In genomic region chr6:43884660-43885022, GRCh38 we compare ENCODE assay signal across 22 cellular contexts.
DNase-seq lines count a peak whose midpoint lies in the region; ATAC-seq and TF ChIP-seq lines count a peak whose summit lies in the region.
"Had no signal": no experiment of that assay in that cellular context is flagged by ENCODE, and none has a peak within 500 bp of the region (broad histone marks: within the 10 kb centered on the region; RNA-seq: fewer than 3 reads in every experiment).

No MANE protein-coding gene starts in this region.

- POLR2A ChIA-PET in A673 (lab: Charles Lee; ENCODE audit: low non-redundant PET) = no interaction called here

- BruUV-seq in A673 (replicated peaks; lab: Mats Ljungman, UMichigan) = no TSS peak

- TF ChIP-seq CTCF in brain (conservative IDR thresholded peaks at IDR 0.05) (no peak), thyroid gland (IDR thresholded peaks at IDR 0.05) (no peak), A673 (conservative IDR thresholded peaks at IDR 0.05; ENCODE audit: low read depth, low read length) (no peak)

- H3K36me3 ChIP-seq in thyroid gland (no peaks in the 10 kb centered on the region), A673 (ENCODE audit: insufficient read depth, low read length, poor library complexity, severe bottlenecking) (no peaks in the 10 kb centered on the region)

- peaks cover 3% of the 10 kb centered on the region for H3K27me3 Mint-ChIP-seq in brain
- H3K27me3 Mint-ChIP-seq: activated CD4-positive, alpha-beta T cell treated with anti-CD3 and anti-CD28 coated beads for 36 hours; activated CD8-positive, alpha-beta memory T cell treated with anti-CD3 and anti-CD28 coated beads, Interleukin-2, amount 10 ng/mL, durations not matched to agents 7 days and 5 days had no signal

- H3K4me1 Mint-ChIP-seq in brain = peaks cover 23% of the 10 kb centered on the region
- H3K4me1 Mint-ChIP-seq: activated CD4-positive, alpha-beta T cell treated with anti-CD3 and anti-CD28 coated beads for 36 hours; activated CD8-positive, alpha-beta memory T cell treated with anti-CD3 and anti-CD28 coated beads, Interleukin-2, amount 10 ng/mL, durations not matched to agents 7 days and 5 days; activated naive CD8-positive, alpha-beta T cell treated with anti-CD3 and anti-CD28 coated beads, Interleukin-2, amount 50 U/mL, for 24 hours had no signal

- H3K9me3 Mint-ChIP-seq in brain = peaks cover 0 to 11% (median 0%) of the 10 kb centered on the region in 5 experiments
- H3K9me3 Mint-ChIP-seq: activated naive CD8-positive, alpha-beta T cell treated with anti-CD3 and anti-CD28 coated beads, Interleukin-2, amount 50 U/mL, for 24 hours; activated T-helper 2 cell treated with anti-CD3 and anti-CD28 coated beads, Interferon-gamma antibody, Interleukin-2, Interleukin-4, amounts not matched to agents 10 μg/mL and 5 μg/mL and 100 μg/mL, durations not matched to agents 14 hours and 24 hours and 36 hours had no signal

- H3K27me3 ChIP-seq in thyroid gland (no peaks in the 10 kb centered on the region), A673 (replicated peaks; ENCODE audit: insufficient read depth, low read depth, low read length, poor library complexity) (no peaks in the 10 kb centered on the region)

- H3K4me3 Mint-ChIP-seq in brain = no peak overlapping the region
- H3K4me3 Mint-ChIP-seq: activated CD4-positive, alpha-beta T cell treated with anti-CD3 and anti-CD28 coated beads for 36 hours; activated CD8-positive, alpha-beta memory T cell treated with anti-CD3 and anti-CD28 coated beads, Interleukin-2, amount 10 ng/mL, durations not matched to agents 7 days and 5 days; activated naive CD8-positive, alpha-beta T cell treated with anti-CD3 and anti-CD28 coated beads, Interleukin-2, amount 50 U/mL, for 24 hours; naive thymus-derived CD8-positive, alpha-beta T cell had no signal

- intact Hi-C loops in Right ventricle myocardium inferior (cut with DNase I) (no loop called here), cardiac septum (cut with DNase I) (no loop called here), thyroid gland (cut with DNase I) (no loop called here), A673 (cut with micrococcal nuclease; ENCODE audit: unreplicated experiment) (no loop called here)

- H3K9me3 ChIP-seq in thyroid gland = no peaks in the 10 kb centered on the region
- no peaks in the 10 kb centered on the region for H3K9me3 ChIP-seq in A673 (ENCODE audit: low read depth, low read length, poor library complexity, severe bottlenecking)

- ATAC-seq in Right ventricle myocardium inferior (peak; percentile 41), HG03565 (IDR thresholded peaks at IDR 0.05; ENCODE audit: unreplicated experiment) (no peak), GM21367 (IDR thresholded peaks at IDR 0.05; ENCODE audit: unreplicated experiment) (no peak)
- ATAC-seq: activated CD4-positive, alpha-beta T cell treated with anti-CD3 and anti-CD28 coated beads for 36 hours; activated CD8-positive, alpha-beta memory T cell treated with anti-CD3 and anti-CD28 coated beads, Interleukin-2, amount 10 ng/mL, durations not matched to agents 7 days and 5 days; activated naive CD8-positive, alpha-beta T cell treated with anti-CD3 and anti-CD28 coated beads, Interleukin-2, amount 50 U/mL, for 24 hours; naive thymus-derived CD8-positive, alpha-beta T cell had no signal

- no peak for DNase-seq in Right ventricle myocardium inferior (ENCODE audit: missing footprints)
- no peak for DNase-seq in cardiac septum (ENCODE audit: low spot score)
- DNase-seq in NOMO-1 treated with dmso at 0.1 percent for 144 hours (lab: John Stamatoyannopoulos, UW; ENCODE audit: unreplicated experiment) = peak; percentile 15
- DNase-seq in thyroid gland = no peak
- no peak for DNase-seq in A673 (ENCODE audit: low spot score)
- DNase-seq: activated CD4-positive, alpha-beta T cell treated with anti-CD3 and anti-CD28 coated beads for 36 hours; activated CD8-positive, alpha-beta memory T cell treated with anti-CD3 and anti-CD28 coated beads, Interleukin-2, amount 10 ng/mL, durations not matched to agents 7 days and 5 days; activated naive CD8-positive, alpha-beta T cell treated with anti-CD3 and anti-CD28 coated beads, Interleukin-2, amount 50 U/mL, for 24 hours; DMS 273 treated with DMSO at 0.1 percent for 48 hours; mesenchymal stem cell; naive thymus-derived CD8-positive, alpha-beta T cell; NCI-H1092 treated with DMSO at 0.1 percent for 48 hours; NCI-H2081 treated with DMSO at 0.1 percent for 48 hours; NCI-H510A treated with DMSO at 0.1 percent for 48 hours; stimulated activated CD4-positive, alpha-beta T cell treated with anti-CD3 and anti-CD28 coated beads, Interleukin-4, amount 100 ng/mL, for 24 hours; T1000 had no signal

- H3K36me3 Mint-ChIP-seq in brain = no peaks in the 10 kb centered on the region
- H3K36me3 Mint-ChIP-seq: activated CD8-positive, alpha-beta memory T cell treated with anti-CD3 and anti-CD28 coated beads, Interleukin-2, amount 10 ng/mL, durations not matched to agents 7 days and 5 days; naive thymus-derived CD8-positive, alpha-beta T cell had no signal

- H3K4me3 ChIP-seq in thyroid gland (replicated peaks in 1 of 3) = no peak overlapping the region
- H3K4me3 ChIP-seq in A673 (ENCODE audit: low read depth, low read length, poor library complexity, severe bottlenecking) = no peak overlapping the region
- H3K4me3 ChIP-seq: skin epidermis had no signal

- CTCF ChIA-PET in A673 (lab: Charles Lee) = no interaction called here

- H3K27ac ChIP-seq in thyroid gland = peak overlapping the region; percentile 1 to 65 (median 48)
- no peak overlapping the region for H3K27ac ChIP-seq in A673 (ENCODE audit: low read depth, low read length, poor library complexity, severe bottlenecking)
- H3K27ac ChIP-seq: C4-2B had no signal

- H3K4me1 ChIP-seq in thyroid gland = peaks cover 38 to 43% of the 10 kb centered on the region in 2 donors
- peaks cover 3% of the 10 kb centered on the region for H3K4me1 ChIP-seq in A673 (ENCODE audit: insufficient read depth, low read length, poor library complexity, severe bottlenecking)

- TF ChIP-seq POLR2A in thyroid gland (IDR thresholded peaks at IDR 0.05) = no peak

- peak overlapping the region in 3 of 5 experiments; percentile 31 to 63 (median 58) for H3K27ac Mint-ChIP-seq in brain
- H3K27ac Mint-ChIP-seq: activated CD4-positive, alpha-beta T cell treated with anti-CD3 and anti-CD28 coated beads for 36 hours; activated CD8-positive, alpha-beta memory T cell treated with anti-CD3 and anti-CD28 coated beads, Interleukin-2, amount 10 ng/mL, durations not matched to agents 7 days and 5 days; activated naive CD8-positive, alpha-beta T cell treated with anti-CD3 and anti-CD28 coated beads, Interleukin-2, amount 50 U/mL, for 24 hours; activated T-helper 2 cell treated with anti-CD3 and anti-CD28 coated beads, Interferon-gamma antibody, Interleukin-2, Interleukin-4, amounts not matched to agents 10 μg/mL and 5 μg/mL and 100 μg/mL, durations not matched to agents 14 hours and 24 hours and 36 hours; naive thymus-derived CD8-positive, alpha-beta T cell had no signal

- WGBS in thyroid gland, 2 donors = 85 to 93% methylated on average over 5 of the region's 5 CpGs
